In genomic region chr10:78875331-78875877, GRCh38 we compare ENCODE assay signal across 15 cellular contexts.
DNase-seq lines count a peak whose midpoint lies in the region; ATAC-seq lines count a peak whose summit lies in the region.
"Had no signal": no experiment of that assay in that cellular context is flagged by ENCODE, and none has a peak within 500 bp of the region (broad histone marks: within the 10 kb centered on the region; RNA-seq: fewer than 3 reads in every experiment).

No MANE protein-coding gene starts in this region.

- H3K9me2 ChIP-seq in Karpas-422 (replicated peaks; ENCODE audit: insufficient read depth, low read length), result no peaks in the 10 kb centered on the region

- no peaks in the 10 kb centered on the region; the same call in 1 of the 2 replicates for H3K27me3 ChIP-seq in Karpas-422 (ENCODE audit: low read length)

- ATAC-seq in HG03196 (IDR thresholded peaks at IDR 0.05; ENCODE audit: unreplicated experiment), result no peak
- ATAC-seq in GM21737 (IDR thresholded peaks at IDR 0.05; ENCODE audit: unreplicated experiment), result no peak
- ATAC-seq in HG02798 (IDR thresholded peaks at IDR 0.05; ENCODE audit: poor library complexity, unreplicated experiment), result no peak
- ATAC-seq: K562 had no signal

- no peak overlapping the region for H3K4me3 ChIP-seq in Karpas-422 (ENCODE audit: low read length)
- H3K4me3 ChIP-seq: K562 had no signal

- peak overlapping the region; percentile 21 for H3K4me2 ChIP-seq in Karpas-422 (ENCODE audit: low read depth, low read length, poor library complexity, severe bottlenecking)

- no peak overlapping the region for H3K27ac ChIP-seq in Karpas-422 (ENCODE audit: low read length)
- no peak overlapping the region for H3K27ac ChIP-seq in substantia nigra (ENCODE audit: low read depth, low read length, poor library complexity, severe bottlenecking)

- H2AFZ ChIP-seq in Karpas-422 (ENCODE audit: low read length), result no peak overlapping the region

- peaks cover 11% of the 10 kb centered on the region for H3K9me3 ChIP-seq in Karpas-422 (ENCODE audit: low read length)

- no peaks in the 10 kb centered on the region for H3K36me3 ChIP-seq in Karpas-422 (ENCODE audit: insufficient read depth, low read length)

- DNase-seq in Karpas-422 (no peak), ecto neural progenitor cell (ENCODE audit: low spot score) (peak; percentile 33), iPS-NIHi7 (ENCODE audit: extremely low spot score) (peak; percentile 66), substantia nigra (lab: John Stamatoyannopoulos, UW) (no peak)
- DNase-seq: DMS79 treated with DMSO at 0.1 percent for 48 hours, NCI-H1105 treated with DMSO at 0.1 percent for 48 hours, NCI-H1694, NCI-H510A treated with DMSO at 0.1 percent for 48 hours, NCI-H774, OCI-M1, Right ventricle myocardium superior had no signal

- peaks cover 17% of the 10 kb centered on the region for H3K4me1 ChIP-seq in Karpas-422 (ENCODE audit: low read length)

- no peak overlapping the region for H3K9ac ChIP-seq in Karpas-422 (ENCODE audit: low read length)

- H3K79me2 ChIP-seq in Karpas-422 (ENCODE audit: low read length), result no peaks in the 10 kb centered on the region

- no peaks in the 10 kb centered on the region for H4K20me1 ChIP-seq in Karpas-422 (ENCODE audit: insufficient read depth, low read depth, low read length)

Comparison
In these comparisons a context has a peak if more than half of its experiments do, and no peak if none do; other contexts are left out.
1. DNase-seq: peak in ecto neural progenitor cell (single experiment) and iPS-NIHi7 (single experiment); none in Karpas-422 (single experiment) and substantia nigra (0 of 49).